8 cellular contexts compared by ENCODE assay signal in genomic region chr17:6843241-6843890, GRCh38. TPM values are rescaled to one million over a fixed set of nuclear protein-coding genes. Genes with fewer than 3 reads are reported as not detected.
DNase-seq lines count a peak whose midpoint lies in the region; ATAC-seq, FAIRE-seq and TF ChIP-seq lines count a peak whose summit lies in the region.

No MANE protein-coding gene starts in this region.

- TF ChIP-seq CTCF in GM12878 (IDR thresholded peaks at IDR 0.05 in 2 of 3, conservative IDR thresholded peaks at IDR 0.05 in 1 of 3; ENCODE audit: control insufficient read depth in 2 of 3, extremely low read depth in 1 of 3, insufficient read depth in 1 of 3, low read depth in 3 of 3, low read length in 3 of 3) (peak; percentile 16 to 52 (median 34); a peak in 4 of 6 replicates), kidney epithelial cell (IDR thresholded peaks at IDR 0.05; ENCODE audit: insufficient read depth, low read length, poor library complexity, severe bottlenecking) (peak; percentile 29)

- POLR2A ChIA-PET in GM12878 (lab: Charles Lee), result interaction anchor here (1.4 to 1.5 kb wide), 2 partner anchors 161 to 178 kb away, joined by 4 read pairs; no protein-coding TSS in a partner anchor

- no peak overlapping the region for H3K4me2 ChIP-seq in GM12878 (ENCODE audit: control insufficient read depth, insufficient read depth)

- SMC1A ChIA-PET in GM12878 (lab: Charles Lee; ENCODE audit: uncharacterized antibody, unreplicated experiment), result interaction anchor here (0.9 to 3.8 kb wide), 29 partner anchors 11 to 207 kb away, joined by 3 to 51 read pairs (median 4); partner anchors contain the start of genes BCL6B, SLC16A13 and TEKT1

- intact Hi-C loops in GM12878 (cut with micrococcal nuclease; ENCODE audit: unreplicated experiment), result loop anchor here (2.0 kb wide), 2 partner anchors 161 to 177 kb away; no protein-coding TSS in a partner anchor

- H3K4me3 ChIP-seq in GM12878 (no peak overlapping the region), kidney epithelial cell (ENCODE audit: low read depth, low read length) (no peak overlapping the region)

- TF ChIP-seq EP300 in GM12878 (IDR thresholded peaks at IDR 0.05; ENCODE audit: borderline replicate concordance in 1 of 2, control insufficient read depth in 1 of 2, low read depth in 2 of 2, low read length in 2 of 2), result no peak

- in situ Hi-C loops in GM12878 (cut with MboI), result loop anchor here (10.0 kb wide), 1 partner anchor 161 kb away; no protein-coding TSS in a partner anchor

- no peaks in the 10 kb centered on the region for H3K79me2 ChIP-seq in GM12878 (ENCODE audit: control insufficient read depth, insufficient read depth, low read length)

- peak; percentile 59; the same call in 2 of the 3 replicates for ATAC-seq in GM12878
- no peak for ATAC-seq in HG03432 (IDR thresholded peaks at IDR 0.05; ENCODE audit: unreplicated experiment)
- ATAC-seq in GM19455 (IDR thresholded peaks at IDR 0.05; ENCODE audit: unreplicated experiment), result no peak

- TF ChIP-seq POLR2A in GM12878 (IDR thresholded peaks at IDR 0.05; ENCODE audit: low read depth, low read length), result no peak

- H3K36me3 ChIP-seq in GM12878 (ENCODE audit: control insufficient read depth in 2 of 2, insufficient read depth in 2 of 2, low read length in 1 of 2) (no peaks in the 10 kb centered on the region), kidney epithelial cell (ENCODE audit: control insufficient read depth, insufficient read depth, low read length) (no peaks in the 10 kb centered on the region)

- no peaks in the 10 kb centered on the region for H4K20me1 ChIP-seq in GM12878 (ENCODE audit: control insufficient read depth, insufficient read depth)

- H2AFZ ChIP-seq in GM12878 (ENCODE audit: control insufficient read depth, low read depth, low read length), result no peak overlapping the region

- 23% methylated on average over 8 of the region's 8 CpGs for WGBS in GM12878 (ENCODE audit: insufficient coverage, insufficient replicate concordance, low lambda C conversion rate, missing lambda C conversion rate)

- CTCF ChIA-PET in GM12878 (lab: Yijun Ruan, JAX), result interaction anchor here (0.7 to 5.0 kb wide), 48 partner anchors 8 to 334 kb away, joined by 3 to 116 read pairs (median 5); partner anchors contain the start of genes RNASEK and TEKT1

- H3K9me3 ChIP-seq in GM12878 (replicated peaks; ENCODE audit: control insufficient read depth, insufficient read depth, low read length), result no peaks in the 10 kb centered on the region

- peak; percentile 45 for TF ChIP-seq RAD21 in GM12878 (IDR thresholded peaks at IDR 0.05; ENCODE audit: insufficient read depth, low read depth, low read length)

- DNase-seq in NCI-H2081 (lab: John Stamatoyannopoulos, UW) (peak; percentile 9 to 18), NCI-H2081 treated with DMSO at 0.1 percent for 48 hours (lab: John Stamatoyannopoulos, UW) (no peak), NCI-H1694 treated with DMSO at 0.1 percent for 48 hours (lab: John Stamatoyannopoulos, UW) (peak; percentile 54), GM12878 (ENCODE audit: low read depth, low spot score) (no peak), kidney epithelial cell (ENCODE audit: low read depth) (no peak), T1000 (lab: John Stamatoyannopoulos, UW) (no peak)

- H3K27me3 ChIP-seq in GM12878 (replicated peaks in 1 of 2; ENCODE audit: control insufficient read depth in 2 of 2, insufficient read depth in 2 of 2, low read length in 1 of 2) (no peaks in the 10 kb centered on the region), kidney epithelial cell (ENCODE audit: control insufficient read depth, insufficient read depth, low read length) (peaks cover 12% of the 10 kb centered on the region)

- FAIRE-seq in GM12878 (lab: Jason Lieb, UNC), result peak; percentile 88

- H3K4me1 ChIP-seq in GM12878 (ENCODE audit: control insufficient read depth, insufficient read depth, low read length), result no peaks in the 10 kb centered on the region

- H3K27ac ChIP-seq in GM12878 (ENCODE audit: control insufficient read depth, insufficient read depth), result no peak overlapping the region

- no peak overlapping the region for H3K9ac ChIP-seq in GM12878 (ENCODE audit: control insufficient read depth, insufficient read depth, low read length)

- no TSS peak for BruUV-seq in GM12878 (replicated peaks; lab: Mats Ljungman, UMichigan)

- RAD21 ChIA-PET in GM12878 (lab: Charles Lee; ENCODE audit: unreplicated experiment), result interaction anchor here (0.6 to 3.1 kb wide), 20 partner anchors 10 to 289 kb away, joined by 3 to 40 read pairs (median 5); partner anchors contain the start of gene BCL6B

TF ChIP-seq in GM12878, 131 proteins besides CTCF, POLR2A, EP300 and RAD21:
- TF ChIP-seq CEBPZ (IDR thresholded peaks at IDR 0.05; ENCODE audit: low read depth, low read length), result no peak
- TF ChIP-seq PBX3 (IDR thresholded peaks at IDR 0.05; ENCODE audit: insufficient replicate concordance, low read depth, low read length), result no peak
- peak; percentile 61; the same call in 1 of the 2 replicates for TF ChIP-seq SMC3 (IDR thresholded peaks at IDR 0.05; ENCODE audit: borderline replicate concordance, low read length)

RNA-seq across cellular contexts. Expression of gene TEKT1, which starts 11.8 kb away (rescaled TPM):
- not detected in 2 replicates for total RNA-seq in GM12878 (2013; cell fraction: nucleolus; rRNA removed)
- not detected in 2 replicates for total RNA-seq in GM12878 (2014; rRNA removed)
- not detected in 2 replicates for total RNA-seq in GM12878 (2014; rRNA removed; fragmentation: Illumina TruSeq; extraction: Trizol)
- not detected in 2 replicates for total RNA-seq in GM12878 (2021)
- not detected for polyA plus RNA-seq in GM12878 (2011; ENCODE audit: low read depth)
- not detected in 2 replicates for polyA plus RNA-seq in GM12878 (2011; rRNA removed)
- polyA plus RNA-seq in GM12878 (2011; cell fraction: cytosol; rRNA removed), result not detected in 2 replicates
- not detected in 2 replicates for polyA plus RNA-seq in GM12878 (2011; cell fraction: nucleus; rRNA removed)
- not detected in 2 replicates for polyA plus RNA-seq in GM12878 (2012)
- polyA plus RNA-seq in GM12878 (2014; fragmentation: Illumina TruSeq; extraction: Trizol), result not detected in 2 replicates
- not detected for polyA plus RNA-seq in GM12878 (2014; fragmentation: Nextera tagmentation; extraction: Ambion mirVana)
- polyA plus RNA-seq in GM12878 (2014; rRNA removed), result not detected in 2 replicates
- not detected for polyA plus RNA-seq in GM12878 (2016; fragmentation: Nextera tagmentation; extraction: Ambion mirVana)
- polyA minus RNA-seq in GM12878 (2011; rRNA and poly(A)+ RNA removed), result 0.15 TPM in 1 of 2 replicates, not detected in the other
- polyA minus RNA-seq in GM12878 (2011; cell fraction: cytosol; rRNA and poly(A)+ RNA removed), result not detected in 2 replicates
- polyA minus RNA-seq in GM12878 (2011; cell fraction: nucleus; rRNA and poly(A)+ RNA removed), result not detected in 2 replicates
- not detected in 2 replicates for total RNA-seq in kidney epithelial cell

Comparison
In these comparisons a context has a peak if more than half of its experiments do, and no peak if none do; other contexts are left out.
1. DNase-seq: peak in NCI-H2081 (2 of 2) and NCI-H1694 treated with DMSO at 0.1 percent for 48 hours (single experiment); none in NCI-H2081 treated with DMSO at 0.1 percent for 48 hours (single experiment), GM12878 (single experiment), kidney epithelial cell (single experiment) and T1000 (single experiment).